9 cellular contexts compared by ENCODE assay signal in the genomic region with DNA sequence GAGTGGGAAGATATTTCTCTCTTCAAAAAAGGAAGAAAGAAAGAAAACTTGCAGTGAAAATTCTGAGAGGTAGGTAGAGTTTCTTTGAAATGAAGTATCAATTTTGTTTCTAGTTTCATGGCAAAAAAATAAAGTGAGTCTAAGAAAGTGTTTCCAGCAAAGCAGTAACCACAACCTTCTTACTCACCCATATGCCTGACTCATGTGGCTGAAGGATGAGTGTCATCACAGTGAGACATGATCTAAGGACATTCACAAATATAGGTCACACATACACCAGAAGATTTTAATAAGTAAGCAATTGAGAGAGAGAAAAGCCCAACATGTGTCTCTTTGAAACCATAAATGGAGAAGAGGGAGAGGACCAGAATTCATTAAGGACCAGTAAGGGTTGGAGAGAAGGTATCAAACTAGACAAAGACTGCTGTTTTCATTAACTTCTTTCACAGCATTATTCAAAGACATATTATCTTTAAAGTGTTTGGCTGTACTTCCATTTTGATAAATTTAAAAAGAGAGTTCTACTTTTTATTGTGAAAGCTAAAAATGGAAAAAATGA.
DNase-seq lines count a peak whose midpoint lies in the region; ATAC-seq lines count a peak whose summit lies in the region.
"Had no signal": no experiment of that assay in that cellular context is flagged by ENCODE, and none has a peak within 500 bp of the region (broad histone marks: within the 10 kb centered on the region; RNA-seq: fewer than 3 reads in every experiment).

No MANE protein-coding gene starts in this region.

- peaks cover 4% of the 10 kb centered on the region for H3K27me3 Mint-ChIP-seq in activated T-cell treated with anti-CD3 and anti-CD28 coated beads, Interleukin-2, amount 50 U/mL, for 4 hours (ENCODE audit: low read depth)
- peaks cover 5% of the 10 kb centered on the region for H3K27me3 Mint-ChIP-seq in T-helper 1 cell treated with Interleukin-12 subunit alpha and Interleukin-12 subunit beta and Interleukin-4 antibody, amounts not matched to agents 30 μg/mL and 1 μg/mL, for 36 hours (ENCODE audit: low read depth)
- H3K27me3 Mint-ChIP-seq in stimulated activated naive CD8-positive, alpha-beta T cell treated with anti-CD3 and anti-CD28 coated beads, Interleukin-15, Interleukin-2, amounts not matched to agents 100 ng/mL and 50 ng/mL, for 24 hours, result peaks cover 12% of the 10 kb centered on the region
- H3K27me3 Mint-ChIP-seq: CD4-positive, CD25-positive, alpha-beta regulatory T cell had no signal

- no peak overlapping the region for H3K4me3 Mint-ChIP-seq in activated T-cell treated with anti-CD3 and anti-CD28 coated beads, Interleukin-2, amount 50 U/mL, for 4 hours
- H3K4me3 Mint-ChIP-seq in T-helper 1 cell treated with Interleukin-12 subunit alpha and Interleukin-12 subunit beta and Interleukin-4 antibody, amounts not matched to agents 30 μg/mL and 1 μg/mL, for 36 hours, result no peak overlapping the region
- no peak overlapping the region for H3K4me3 Mint-ChIP-seq in stimulated activated naive CD8-positive, alpha-beta T cell treated with anti-CD3 and anti-CD28 coated beads, Interleukin-15, Interleukin-2, amounts not matched to agents 100 ng/mL and 50 ng/mL, for 24 hours
- H3K4me3 Mint-ChIP-seq: CD4-positive, CD25-positive, alpha-beta regulatory T cell had no signal

- no peaks in the 10 kb centered on the region for H3K36me3 Mint-ChIP-seq in activated T-cell treated with anti-CD3 and anti-CD28 coated beads, Interleukin-2, amount 50 U/mL, for 4 hours (ENCODE audit: insufficient read depth)
- H3K36me3 Mint-ChIP-seq in T-helper 1 cell treated with Interleukin-12 subunit alpha and Interleukin-12 subunit beta and Interleukin-4 antibody, amounts not matched to agents 30 μg/mL and 1 μg/mL, for 36 hours (ENCODE audit: low read depth), result no peaks in the 10 kb centered on the region
- no peaks in the 10 kb centered on the region for H3K36me3 Mint-ChIP-seq in stimulated activated naive CD8-positive, alpha-beta T cell treated with anti-CD3 and anti-CD28 coated beads, Interleukin-15, Interleukin-2, amounts not matched to agents 100 ng/mL and 50 ng/mL, for 24 hours (ENCODE audit: low read depth)
- H3K36me3 Mint-ChIP-seq: CD4-positive, CD25-positive, alpha-beta regulatory T cell had no signal

- peak; percentile 85 to 87 for ATAC-seq in activated T-cell treated with anti-CD3 and anti-CD28 coated beads, Interleukin-2, amount 50 U/mL, for 4 hours
- ATAC-seq in HG02943 (IDR thresholded peaks at IDR 0.05; ENCODE audit: low read depth, unreplicated experiment), result peak; percentile 95

- no peak for DNase-seq in activated T-cell treated with anti-CD3 and anti-CD28 coated beads, Interleukin-2, amount 50 U/mL, for 4 hours
- no peak for DNase-seq in activated T-cell treated with anti-CD3 and anti-CD28 coated beads, Interleukin-2, amount 50 U/mL, for 1 hour
- DNase-seq in HuH-7.5 (ENCODE audit: low spot score) (no peak), cortex of kidney (lab: John Stamatoyannopoulos, UW) (no peak), substantia nigra (lab: John Stamatoyannopoulos, UW) (no peak)

- H3K27ac ChIP-seq in substantia nigra (ENCODE audit: low read depth, low read length, poor library complexity, severe bottlenecking), result no peak overlapping the region

- H3K4me1 Mint-ChIP-seq in activated T-cell treated with anti-CD3 and anti-CD28 coated beads, Interleukin-2, amount 50 U/mL, for 4 hours (ENCODE audit: low read depth), result peaks cover 2% of the 10 kb centered on the region
- peaks cover 8% of the 10 kb centered on the region for H3K4me1 Mint-ChIP-seq in T-helper 1 cell treated with Interleukin-12 subunit alpha and Interleukin-12 subunit beta and Interleukin-4 antibody, amounts not matched to agents 30 μg/mL and 1 μg/mL, for 36 hours (ENCODE audit: low read depth)
- H3K4me1 Mint-ChIP-seq in stimulated activated naive CD8-positive, alpha-beta T cell treated with anti-CD3 and anti-CD28 coated beads, Interleukin-15, Interleukin-2, amounts not matched to agents 100 ng/mL and 50 ng/mL, for 24 hours (ENCODE audit: low read depth), result peaks cover 7% of the 10 kb centered on the region
- H3K4me1 Mint-ChIP-seq: CD4-positive, CD25-positive, alpha-beta regulatory T cell had no signal

- H3K9me3 Mint-ChIP-seq in activated T-cell treated with anti-CD3 and anti-CD28 coated beads, Interleukin-2, amount 50 U/mL, for 4 hours, result no peaks in the 10 kb centered on the region
- H3K9me3 Mint-ChIP-seq in T-helper 1 cell treated with Interleukin-12 subunit alpha and Interleukin-12 subunit beta and Interleukin-4 antibody, amounts not matched to agents 30 μg/mL and 1 μg/mL, for 36 hours, result no peaks in the 10 kb centered on the region
- no peaks in the 10 kb centered on the region for H3K9me3 Mint-ChIP-seq in stimulated activated naive CD8-positive, alpha-beta T cell treated with anti-CD3 and anti-CD28 coated beads, Interleukin-15, Interleukin-2, amounts not matched to agents 100 ng/mL and 50 ng/mL, for 24 hours

- H3K27ac Mint-ChIP-seq in T-helper 1 cell treated with Interleukin-12 subunit alpha and Interleukin-12 subunit beta and Interleukin-4 antibody, amounts not matched to agents 30 μg/mL and 1 μg/mL, for 36 hours, result peak overlapping the region; percentile 7
- peak overlapping the region; percentile 17 for H3K27ac Mint-ChIP-seq in stimulated activated naive CD8-positive, alpha-beta T cell treated with anti-CD3 and anti-CD28 coated beads, Interleukin-15, Interleukin-2, amounts not matched to agents 100 ng/mL and 50 ng/mL, for 24 hours
- H3K27ac Mint-ChIP-seq: CD4-positive, CD25-positive, alpha-beta regulatory T cell had no signal
